Comparison of ENCODE assay signal across 14 cellular contexts in the genomic region with DNA sequence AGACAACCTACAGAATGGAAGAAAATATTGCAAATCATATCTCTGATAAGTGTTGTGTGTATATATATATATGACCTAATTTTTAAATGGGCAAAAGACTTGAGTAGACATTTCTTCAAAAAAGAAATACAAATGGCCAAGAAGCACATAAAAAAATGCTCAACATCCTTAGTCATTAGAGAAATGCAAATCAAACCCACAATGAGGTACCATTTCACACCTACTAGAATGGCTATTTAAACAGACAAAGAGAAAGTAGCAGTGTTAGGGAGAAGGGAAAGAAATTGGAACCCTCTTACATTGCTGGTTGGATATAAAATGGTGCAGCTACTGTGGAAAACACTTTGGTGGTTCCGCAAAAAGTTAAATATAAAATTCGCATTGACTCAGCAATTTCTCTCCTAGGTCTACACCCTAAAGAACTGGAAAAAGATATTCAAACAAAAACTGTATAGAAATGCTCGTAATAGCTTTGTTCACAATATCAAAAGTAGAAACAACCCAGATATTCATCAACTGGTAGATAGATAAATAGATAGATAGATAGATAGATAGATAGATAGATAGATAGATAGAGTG. TPM values are rescaled to one million over a fixed set of nuclear protein-coding genes. Genes with fewer than 3 reads are reported as not detected.
DNase-seq lines count a peak whose midpoint lies in the region; ATAC-seq and TF ChIP-seq lines count a peak whose summit lies in the region.
"Had no signal": no experiment of that assay in that cellular context is flagged by ENCODE, and none has a peak within 500 bp of the region (broad histone marks: within the 10 kb centered on the region; RNA-seq: fewer than 3 reads in every experiment).

No MANE protein-coding gene starts in this region.

- peaks cover 48% of the 10 kb centered on the region for H3K4me1 Mint-ChIP-seq in activated CD4-positive, alpha-beta T cell treated with anti-CD3 and anti-CD28 coated beads, Interleukin-2, amount 10 ng/mL, durations not matched to agents 24 days and 14 days
- peaks cover 62% of the 10 kb centered on the region for H3K4me1 Mint-ChIP-seq in activated naive CD8-positive, alpha-beta T cell (ENCODE audit: low read depth)

- no peaks in the 10 kb centered on the region for H3K9me3 ChIP-seq in spleen
- H3K9me3 ChIP-seq: gastrocnemius medialis, tibial artery had no signal

- H3K4me3 ChIP-seq in spleen = no peak overlapping the region
- H3K4me3 ChIP-seq: gastrocnemius medialis, tibial artery had no signal

- no peak for TF ChIP-seq POLR2A in spleen (IDR thresholded peaks at IDR 0.05)

- H3K9me3 Mint-ChIP-seq in activated CD4-positive, alpha-beta T cell treated with anti-CD3 and anti-CD28 coated beads, Interleukin-2, amount 10 ng/mL, durations not matched to agents 24 days and 14 days = no peaks in the 10 kb centered on the region
- no peaks in the 10 kb centered on the region for H3K9me3 Mint-ChIP-seq in activated naive CD8-positive, alpha-beta T cell (ENCODE audit: low read depth)
- H3K9me3 Mint-ChIP-seq: naive B cell had no signal

- peaks cover 25% of the 10 kb centered on the region for H3K36me3 Mint-ChIP-seq in activated CD4-positive, alpha-beta T cell treated with anti-CD3 and anti-CD28 coated beads, Interleukin-2, amount 10 ng/mL, durations not matched to agents 24 days and 14 days (ENCODE audit: low read depth)
- H3K36me3 Mint-ChIP-seq in activated naive CD8-positive, alpha-beta T cell = peaks cover 14% of the 10 kb centered on the region

- peak overlapping the region; percentile 69 for H3K27ac Mint-ChIP-seq in activated CD4-positive, alpha-beta T cell treated with anti-CD3 and anti-CD28 coated beads, Interleukin-2, amount 10 ng/mL, durations not matched to agents 24 days and 14 days
- H3K27ac Mint-ChIP-seq in activated naive CD8-positive, alpha-beta T cell = peak overlapping the region; percentile 76

- peak; percentile 27 for ATAC-seq in GM21619 (IDR thresholded peaks at IDR 0.05; ENCODE audit: unreplicated experiment)
- no peak for ATAC-seq in left colon

- peak overlapping the region in 7 of 8 donors; percentile 51 to 76 (median 66) for H3K27ac ChIP-seq in spleen
- H3K27ac ChIP-seq: tibial artery had no signal

- no peak for TF ChIP-seq CTCF in spleen (IDR thresholded peaks at IDR 0.05 in 8 of 11, conservative IDR thresholded peaks at IDR 0.05 in 3 of 11)

- H3K27me3 ChIP-seq in spleen (replicated peaks in 1 of 7) = no peaks in the 10 kb centered on the region
- H3K27me3 ChIP-seq: gastrocnemius medialis had no signal

- peaks cover 0 to 12% (median 4%) of the 10 kb centered on the region in 6 donors for H3K36me3 ChIP-seq in spleen
- H3K36me3 ChIP-seq: gastrocnemius medialis, tibial artery had no signal

- DNase-seq in activated CD4-positive, alpha-beta T cell treated with anti-CD3 and anti-CD28 coated beads, Interleukin-2, amount 10 ng/mL, durations not matched to agents 24 days and 14 days = no peak
- no peak for DNase-seq in activated CD4-positive, alpha-beta T cell treated with anti-CD3 and anti-CD28 coated beads, Interleukin-2, amount 50 U/mL, for 1 hour
- DNase-seq in spleen = no peak
- DNase-seq in left colon = no peak
- DNase-seq in Ammon's horn (ENCODE audit: low spot score) = no peak
- no peak for DNase-seq in posterior vena cava (ENCODE audit: low spot score)
- DNase-seq: gastrocnemius medialis, GOT3, NCI-H1105, tibial artery had no signal

- 94 to 98% (median 97%) methylated on average over 3 of the region's 3 CpGs for WGBS in spleen, 5 donors

- H3K27me3 Mint-ChIP-seq in activated CD4-positive, alpha-beta T cell treated with anti-CD3 and anti-CD28 coated beads, Interleukin-2, amount 10 ng/mL, durations not matched to agents 24 days and 14 days = no peaks in the 10 kb centered on the region
- H3K27me3 Mint-ChIP-seq in activated naive CD8-positive, alpha-beta T cell = no peaks in the 10 kb centered on the region
- H3K27me3 Mint-ChIP-seq: naive B cell had no signal

- peaks cover 8 to 29% (median 15%) of the 10 kb centered on the region in 6 donors for H3K4me1 ChIP-seq in spleen
- H3K4me1 ChIP-seq: gastrocnemius medialis, tibial artery had no signal

- H3K4me3 Mint-ChIP-seq in activated CD4-positive, alpha-beta T cell treated with anti-CD3 and anti-CD28 coated beads, Interleukin-2, amount 10 ng/mL, durations not matched to agents 24 days and 14 days = peak overlapping the region; percentile 54
- peak overlapping the region; percentile 39 for H3K4me3 Mint-ChIP-seq in activated naive CD8-positive, alpha-beta T cell

- intact Hi-C loops in activated CD4-positive, alpha-beta T cell treated with anti-CD3 and anti-CD28 coated beads, Interleukin-2, amount 10 ng/mL, durations not matched to agents 24 days and 14 days (cut with micrococcal nuclease) = no loop called here
- intact Hi-C loops in spleen (cut with DNase I; ENCODE audit: low total_unique reads) = no loop called here
- intact Hi-C loops in left colon (cut with DNase I, micrococcal nuclease) = no loop called here
- intact Hi-C loops in posterior vena cava (cut with DNase I) = no loop called here

RNA-seq across cellular contexts. Expression of a gene that starts 16.3 kb away (rescaled TPM):
- total RNA-seq in activated CD4-positive, alpha-beta T cell treated with anti-CD3 and anti-CD28 coated beads, Interleukin-2, amount 10 ng/mL, durations not matched to agents 24 days and 14 days = 42.8 and 48.6 TPM in 2 replicates
- total RNA-seq in spleen (10 to 100 TPM; 36.0 to 49.4 (median 44.9) TPM), left colon (100 to 1,000 TPM; 216 to 301 TPM), posterior vena cava (10 to 100 TPM; 13.1 to 14.7 TPM)
- 10 to 100 TPM; 18.6 to 22.8 (median 19.1) TPM for polyA plus RNA-seq in spleen
- total RNA-seq: NCI-H460 had no signal

RNA-seq across cellular contexts. Expression of a gene that starts 56.5 kb away (rescaled TPM):
- 45.5 and 47.7 TPM in 2 replicates for total RNA-seq in activated CD4-positive, alpha-beta T cell treated with anti-CD3 and anti-CD28 coated beads, Interleukin-2, amount 10 ng/mL, durations not matched to agents 24 days and 14 days
- 10 to 100 TPM; 28.0 to 47.1 (median 38.7) TPM for total RNA-seq in spleen
- polyA plus RNA-seq in spleen = 10 to 100 TPM; 32.3 to 51.9 (median 37.9) TPM
- total RNA-seq in left colon = 10 to 100 TPM; 31.7 to 34.0 TPM
- 10 to 100 TPM; 19.0 to 25.0 TPM for total RNA-seq in posterior vena cava

RNA-seq across cellular contexts. Expression of a gene that starts 56.8 kb away (rescaled TPM):
- 35.2 and 38.4 TPM in 2 replicates for total RNA-seq in activated CD4-positive, alpha-beta T cell treated with anti-CD3 and anti-CD28 coated beads, Interleukin-2, amount 10 ng/mL, durations not matched to agents 24 days and 14 days
- total RNA-seq in spleen (100 to 1,000 TPM in 1 of 7 donors, 10 to 100 TPM in 6; 46.5 to 129 (median 73.2) TPM), left colon (10 to 100 TPM; 44.4 to 52.8 TPM), posterior vena cava (10 to 100 TPM; 32.3 to 35.5 TPM)
- polyA plus RNA-seq in spleen = 10 to 100 TPM in 1 of 3 donors, 1 to 10 TPM in 2; 7.8 to 12.7 (median 8.2) TPM
